Comparison of ENCODE assay signal across 19 cellular contexts in genomic region chr2:85319811-85320210, GRCh38. TPM values are rescaled to one million over a fixed set of nuclear protein-coding genes. Genes with fewer than 3 reads are reported as not detected.
DNase-seq lines count a peak whose midpoint lies in the region; ATAC-seq lines count a peak whose summit lies in the region.
"Had no signal": no experiment of that assay in that cellular context is flagged by ENCODE, and none has a peak within 500 bp of the region (broad histone marks: within the 10 kb centered on the region; RNA-seq: fewer than 3 reads in every experiment).

No MANE protein-coding gene starts in this region.

- H3K9me3 ChIP-seq in T-helper 17 cell (ENCODE audit: control insufficient read depth, low read length, poor library complexity, severe bottlenecking) = no peaks in the 10 kb centered on the region
- H3K9me3 ChIP-seq in thymus (ENCODE audit: control insufficient read depth) = no peaks in the 10 kb centered on the region
- H3K9me3 ChIP-seq: colonic mucosa, gastroesophageal sphincter, left ventricle myocardium inferior had no signal

- no peak for ATAC-seq in T-helper 17 cell
- ATAC-seq in effector memory CD8-positive, alpha-beta T cell (replicated peaks) = no peak
- ATAC-seq: gastroesophageal sphincter had no signal

- H3K4me1 ChIP-seq in thymus (ENCODE audit: control insufficient read depth, insufficient read depth, low read length) = peaks cover 12% of the 10 kb centered on the region

- DNase-seq in activated naive CD4-positive, alpha-beta T cell (lab: John Stamatoyannopoulos, UW) = no peak
- no peak for DNase-seq in T-helper 17 cell
- no peak for DNase-seq in effector memory CD8-positive, alpha-beta T cell
- no peak for DNase-seq in globus pallidus (ENCODE audit: low spot score)
- DNase-seq in DMS153 treated with DMSO at 0.1 percent for 48 hours (lab: John Stamatoyannopoulos, UW; ENCODE audit: unreplicated experiment) = no peak
- no peak for DNase-seq in COLO829 (ENCODE audit: low spot score)
- DNase-seq: activated CD4-positive, CD25-positive, alpha-beta regulatory T cell; colonic mucosa; DMS 273 treated with DMSO at 0.1 percent for 48 hours; HCEC 1CT; left ventricle myocardium inferior; NCI-H1694; NK-92 treated with Interleukin-12 subunit alpha and Interleukin-12 subunit beta, amount 100 ng/mL, for 24 hours; stimulated activated CD4-positive, alpha-beta T cell treated with anti-CD3 and anti-CD28 coated beads, Interleukin-15, amount 100 ng/mL, for 24 hours; SW 1271 had no signal

- peak overlapping the region; percentile 1 for H3K27ac ChIP-seq in thymus (ENCODE audit: low read depth)
- H3K27ac ChIP-seq: colonic mucosa, epithelial cell of prostate, gastroesophageal sphincter, left ventricle myocardium inferior had no signal

- peak overlapping the region; percentile 38 for H3K4me3 Mint-ChIP-seq in activated naive CD4-positive, alpha-beta T cell treated with anti-CD3 and anti-CD28 coated beads, Interleukin-2, amount 50 U/mL, for 24 hours
- H3K4me3 Mint-ChIP-seq in T-helper 17 cell = peak overlapping the region; percentile 83
- peak overlapping the region; percentile 7 to 99 for H3K4me3 Mint-ChIP-seq in effector memory CD8-positive, alpha-beta T cell

- H3K36me3 ChIP-seq in thymus (ENCODE audit: control insufficient read depth, insufficient read depth) = peaks cover 77% of the 10 kb centered on the region

- no peaks in the 10 kb centered on the region for H3K9me3 Mint-ChIP-seq in activated naive CD4-positive, alpha-beta T cell treated with anti-CD3 and anti-CD28 coated beads, Interleukin-2, amount 50 U/mL, for 24 hours
- no peaks in the 10 kb centered on the region for H3K9me3 Mint-ChIP-seq in effector memory CD8-positive, alpha-beta T cell

- 95% methylated on average over 4 of the region's 4 CpGs for WGBS in thymus

- H3K27me3 ChIP-seq in thymus (ENCODE audit: control insufficient read depth, insufficient read depth) = no peaks in the 10 kb centered on the region
- H3K27me3 ChIP-seq: colonic mucosa, gastroesophageal sphincter had no signal

- H3K27me3 Mint-ChIP-seq in activated naive CD4-positive, alpha-beta T cell treated with anti-CD3 and anti-CD28 coated beads, Interleukin-2, amount 50 U/mL, for 24 hours = no peaks in the 10 kb centered on the region
- H3K27me3 Mint-ChIP-seq in T-helper 17 cell = no peaks in the 10 kb centered on the region
- no peaks in the 10 kb centered on the region for H3K27me3 Mint-ChIP-seq in effector memory CD8-positive, alpha-beta T cell

- peaks cover 77% of the 10 kb centered on the region for H3K4me1 Mint-ChIP-seq in activated naive CD4-positive, alpha-beta T cell treated with anti-CD3 and anti-CD28 coated beads, Interleukin-2, amount 50 U/mL, for 24 hours
- H3K4me1 Mint-ChIP-seq in T-helper 17 cell = peaks cover 59% of the 10 kb centered on the region
- H3K4me1 Mint-ChIP-seq in effector memory CD8-positive, alpha-beta T cell (ENCODE audit: low read depth in 2 of 2) = peaks cover 55 to 71% of the 10 kb centered on the region in 2 donors

- H3K36me3 Mint-ChIP-seq in activated naive CD4-positive, alpha-beta T cell treated with anti-CD3 and anti-CD28 coated beads, Interleukin-2, amount 50 U/mL, for 24 hours = peaks cover 35% of the 10 kb centered on the region
- peaks cover 23% of the 10 kb centered on the region for H3K36me3 Mint-ChIP-seq in T-helper 17 cell (ENCODE audit: low read depth)
- H3K36me3 Mint-ChIP-seq in effector memory CD8-positive, alpha-beta T cell (ENCODE audit: insufficient read depth) = peaks cover 88% of the 10 kb centered on the region

- no peak overlapping the region for H3K4me3 ChIP-seq in thymus (ENCODE audit: low read length)
- H3K4me3 ChIP-seq: colonic mucosa, gastroesophageal sphincter, left ventricle myocardium inferior had no signal

- H3K27ac Mint-ChIP-seq in activated naive CD4-positive, alpha-beta T cell treated with anti-CD3 and anti-CD28 coated beads, Interleukin-2, amount 50 U/mL, for 24 hours = peak overlapping the region; percentile 87
- peak overlapping the region; percentile 93 for H3K27ac Mint-ChIP-seq in T-helper 17 cell
- H3K27ac Mint-ChIP-seq in effector memory CD8-positive, alpha-beta T cell = peak overlapping the region; percentile 81 to 93

RNA-seq across cellular contexts. Expression of gene TGOLN2, which starts 8.0 kb away (rescaled TPM):
- 100 to 1,000 TPM; 122 to 125 TPM for total RNA-seq in T-helper 17 cell
- 33.4 TPM for polyA plus RNA-seq in thymus

RNA-seq across cellular contexts. Expression of gene RETSAT, which starts 34.5 kb away (rescaled TPM):
- 10 to 100 TPM; 30.3 to 35.9 TPM for total RNA-seq in T-helper 17 cell
- polyA plus RNA-seq in thymus = 12.8 TPM

RNA-seq across cellular contexts. Expression of gene ELMOD3, which starts 34.8 kb away (rescaled TPM):
- 10 to 100 TPM; 20.0 to 23.2 TPM for total RNA-seq in T-helper 17 cell
- 21.7 TPM for polyA plus RNA-seq in thymus
